Comparison of ENCODE assay signal across 8 cellular contexts in genomic region chr9:21965401-21965951, GRCh38. TPM values are rescaled to one million over a fixed set of nuclear protein-coding genes. Genes with fewer than 3 reads are reported as not detected.
DNase-seq lines count a peak whose midpoint lies in the region; ATAC-seq and TF ChIP-seq lines count a peak whose summit lies in the region.

No MANE protein-coding gene starts in this region.

- DNase-seq in AG10803 (ENCODE audit: low read depth) (peak; percentile 67), fibroblast of gingiva (ENCODE audit: low read depth) (peak; percentile 71), omental fat pad (ENCODE audit: low spot score) (no peak), mucosa of gallbladder (ENCODE audit: low spot score) (no peak), DMS153 treated with DMSO at 0.1 percent for 48 hours (lab: John Stamatoyannopoulos, UW; ENCODE audit: unreplicated experiment) (no peak)
- DNase-seq in activated CD4-positive, alpha-beta T cell treated with anti-CD3 and anti-CD28 coated beads, Interleukin-2, amount 10 ng/mL, durations not matched to agents 7 days and 5 days, result peak; percentile 52

- peaks cover 87% of the 10 kb centered on the region for H3K27me3 Mint-ChIP-seq in activated CD4-positive, alpha-beta T cell treated with anti-CD3 and anti-CD28 coated beads, Interleukin-2, amount 10 ng/mL, durations not matched to agents 7 days and 5 days

- peak; percentile 73 for TF ChIP-seq CTCF in AG10803 (conservative IDR thresholded peaks at IDR 0.05; ENCODE audit: low read length)
- no peak for TF ChIP-seq CTCF in omental fat pad (IDR thresholded peaks at IDR 0.05)

- H3K4me1 Mint-ChIP-seq in activated CD4-positive, alpha-beta T cell treated with anti-CD3 and anti-CD28 coated beads, Interleukin-2, amount 10 ng/mL, durations not matched to agents 7 days and 5 days, result peaks cover 35% of the 10 kb centered on the region

- peak overlapping the region; percentile 63 for H3K4me3 Mint-ChIP-seq in activated CD4-positive, alpha-beta T cell treated with anti-CD3 and anti-CD28 coated beads, Interleukin-2, amount 10 ng/mL, durations not matched to agents 7 days and 5 days

- ATAC-seq in GM18909 (IDR thresholded peaks at IDR 0.05; ENCODE audit: poor library complexity, unreplicated experiment), result peak; percentile 74
- ATAC-seq in HG03108 (IDR thresholded peaks at IDR 0.05; ENCODE audit: unreplicated experiment), result peak; percentile 86
- ATAC-seq in omental fat pad (ENCODE audit: low FRiP score), result peak; percentile 69

- POLR2A ChIA-PET in activated CD4-positive, alpha-beta T cell treated with anti-CD3 and anti-CD28 coated beads, Interleukin-2, amount 10 ng/mL, durations not matched to agents 7 days and 5 days (lab: Charles Lee), result no interaction called here

- H3K27ac Mint-ChIP-seq in activated CD4-positive, alpha-beta T cell treated with anti-CD3 and anti-CD28 coated beads, Interleukin-2, amount 10 ng/mL, durations not matched to agents 7 days and 5 days, result peak overlapping the region; percentile 70

- peaks cover 13% of the 10 kb centered on the region for H3K9me3 Mint-ChIP-seq in activated CD4-positive, alpha-beta T cell treated with anti-CD3 and anti-CD28 coated beads, Interleukin-2, amount 10 ng/mL, durations not matched to agents 7 days and 5 days

- CTCF ChIA-PET in activated CD4-positive, alpha-beta T cell treated with anti-CD3 and anti-CD28 coated beads, Interleukin-2, amount 10 ng/mL, durations not matched to agents 7 days and 5 days (lab: Charles Lee), result interaction anchor here (0.9 to 1.2 kb wide), 3 partner anchors 29 to 153 kb away, joined by 3 to 4 read pairs (median 3); partner anchors contain the start of gene CDKN2B-AS1

- peaks cover 27% of the 10 kb centered on the region for H3K36me3 Mint-ChIP-seq in activated CD4-positive, alpha-beta T cell treated with anti-CD3 and anti-CD28 coated beads, Interleukin-2, amount 10 ng/mL, durations not matched to agents 7 days and 5 days (ENCODE audit: low read depth)

- peak overlapping the region; percentile 52 for H3K4me3 ChIP-seq in AG10803 (ENCODE audit: low read length)

RNA-seq across cellular contexts. Expression of gene CDKN2A, which starts 28.7 kb away (rescaled TPM):
- total RNA-seq in activated CD4-positive, alpha-beta T cell treated with anti-CD3 and anti-CD28 coated beads, Interleukin-2, amount 10 ng/mL, durations not matched to agents 7 days and 5 days, result 10 to 100 TPM; 15.9 to 16.6 TPM
- total RNA-seq in omental fat pad (1 to 10 TPM in 2 of 4 donors, under 1 TPM in 2; 0.72 to 3.0 (median 1.8) TPM), mucosa of gallbladder (1.9 TPM)

RNA-seq across cellular contexts. Expression of gene CDKN2B-AS1, which starts 29.1 kb away (rescaled TPM):
- 1 to 10 TPM; 4.4 to 5.6 TPM for total RNA-seq in activated CD4-positive, alpha-beta T cell treated with anti-CD3 and anti-CD28 coated beads, Interleukin-2, amount 10 ng/mL, durations not matched to agents 7 days and 5 days
- total RNA-seq in omental fat pad, result under 1 TPM in 2 of 4 donors, not detected in 2; 0.72 to 0.93 TPM
- 0.55 TPM for total RNA-seq in mucosa of gallbladder

RNA-seq across cellular contexts. Expression of gene CDKN2B, which starts 43.6 kb away (rescaled TPM):
- under 1 TPM; 0.65 to 0.87 TPM for total RNA-seq in activated CD4-positive, alpha-beta T cell treated with anti-CD3 and anti-CD28 coated beads, Interleukin-2, amount 10 ng/mL, durations not matched to agents 7 days and 5 days
- total RNA-seq in omental fat pad, result 10 to 100 TPM; 17.0 to 84.7 (median 34.9) TPM
- total RNA-seq in mucosa of gallbladder, result 2.5 TPM

Comparison
In these comparisons a context has a peak if more than half of its experiments do, and no peak if none do; other contexts are left out.
1. DNase-seq: peak in AG10803 (single experiment), activated CD4-positive, alpha-beta T cell treated with anti-CD3 and anti-CD28 coated beads, Interleukin-2, amount 10 ng/mL, durations not matched to agents 7 days and 5 days (single experiment) and fibroblast of gingiva (single experiment); none in omental fat pad (single experiment), mucosa of gallbladder (single experiment) and DMS153 treated with DMSO at 0.1 percent for 48 hours (single experiment).
2. Peak in every context shown above with its lines, with median percentiles within 50 percentile points of each other: ATAC-seq.